ENCODE assay signal across 22 cellular contexts in genomic region chr20:1951436-1952115, GRCh38. TPM values are rescaled to one million over a fixed set of nuclear protein-coding genes. Genes with fewer than 3 reads are reported as not detected.
DNase-seq lines count a peak whose midpoint lies in the region; ATAC-seq, FAIRE-seq and TF ChIP-seq lines count a peak whose summit lies in the region.
"Had no signal": no experiment of that assay in that cellular context is flagged by ENCODE, and none has a peak within 500 bp of the region (broad histone marks: within the 10 kb centered on the region; RNA-seq: fewer than 3 reads in every experiment).

No MANE protein-coding gene starts in this region.

- FAIRE-seq in K562 (lab: Jason Lieb, UNC) (no peak), small intestine (lab: Jason Lieb, UNC) (no peak)

- CTCF ChIA-PET in A673 (lab: Charles Lee) (interaction anchor here (0.7 to 1.3 kb wide), 2 partner anchors 8 to 149 kb away, joined by 3 to 5 read pairs; no protein-coding TSS in a partner anchor), HEK293 (lab: Yijun Ruan, JAX) (interaction anchor here (1.0 to 1.7 kb wide), 2 partner anchors 13 to 151 kb away, joined by 3 to 10 read pairs; no protein-coding TSS in a partner anchor), K562 (lab: Yijun Ruan, JAX; ENCODE audit: low intra/inter-chr PET ratio) (no interaction called here)

- H3K9ac ChIP-seq in K562 (ENCODE audit: insufficient read depth in 1 of 2, low read depth in 2 of 2, low read length in 2 of 2) (no peak overlapping the region), neural progenitor cell (no peak overlapping the region)

- H3K27me3 Mint-ChIP-seq in neural progenitor cell (ENCODE audit: insufficient read depth, low read depth) = peaks cover 6% of the 10 kb centered on the region

- H4K20me1 ChIP-seq in K562 (replicated peaks; ENCODE audit: control insufficient read depth, insufficient read depth, low read length) = no peaks in the 10 kb centered on the region
- H4K20me1 ChIP-seq in neural progenitor cell (ENCODE audit: low read depth) = no peaks in the 10 kb centered on the region

- H3K4me3 Mint-ChIP-seq in neural progenitor cell = no peak overlapping the region
- H3K4me3 Mint-ChIP-seq: CD4-positive, alpha-beta T cell had no signal

- TF ChIP-seq CTCF in A673 (conservative IDR thresholded peaks at IDR 0.05; ENCODE audit: low read depth, low read length) (no peak), HEK293 (tag by site-specific recombination; IDR thresholded peaks at IDR 0.05) (no peak), K562 (IDR thresholded peaks at IDR 0.05 in 2 of 3, conservative IDR thresholded peaks at IDR 0.05 in 1 of 3; ENCODE audit: insufficient read depth in 2 of 3, low read depth in 1 of 3, low read length in 3 of 3) (no peak), neural progenitor cell (IDR thresholded peaks at IDR 0.05) (no peak), esophagus squamous epithelium (IDR thresholded peaks at IDR 0.05) (no peak)

- H3K36me3 ChIP-seq in A673 (ENCODE audit: insufficient read depth, low read length, poor library complexity, severe bottlenecking) (no peaks in the 10 kb centered on the region), HEK293 (ENCODE audit: control insufficient read depth in 2 of 2, insufficient read depth in 1 of 2, low read length in 2 of 2) (no peaks in the 10 kb centered on the region), K562 (ENCODE audit: control insufficient read depth, insufficient read depth, low read length) (no peaks in the 10 kb centered on the region), neural progenitor cell (no peaks in the 10 kb centered on the region), esophagus squamous epithelium (no peaks in the 10 kb centered on the region), small intestine (ENCODE audit: control insufficient read depth in 2 of 2, insufficient read depth in 2 of 2, low read length in 2 of 2) (no peaks in the 10 kb centered on the region)
- H3K36me3 ChIP-seq: SJCRH30 had no signal

- in situ Hi-C loops in K562 (cut with MboI) = no loop called here

- H3K79me2 ChIP-seq in K562 (ENCODE audit: control insufficient read depth, insufficient read depth, low read length) (no peaks in the 10 kb centered on the region), neural progenitor cell (ENCODE audit: low read depth) (no peaks in the 10 kb centered on the region)

- H3K4me1 Mint-ChIP-seq in neural progenitor cell = peaks cover 53% of the 10 kb centered on the region

- POLR2A ChIA-PET in A673 (lab: Charles Lee; ENCODE audit: low non-redundant PET) (no interaction called here), HEK293 (lab: Yijun Ruan, JAX) (no interaction called here), K562 (lab: Yijun Ruan, JAX) (interaction anchor here (0.6 kb wide), 2 partner anchors 31 to 229 kb away, joined by 3 read pairs; no protein-coding TSS in a partner anchor)

- TF ChIP-seq RAD21 in K562 (CRISPR knock-in tag; conservative IDR thresholded peaks at IDR 0.05 in 1 of 2, IDR thresholded peaks at IDR 0.05 in 1 of 2) = no peak

- TF ChIP-seq EP300 in K562 (IDR thresholded peaks at IDR 0.05; ENCODE audit: low read length) = no peak

- intact Hi-C loops in A673 (cut with micrococcal nuclease; ENCODE audit: unreplicated experiment) (loop anchor here (2.0 to 10.0 kb wide), 3 partner anchors 55 to 149 kb away; no protein-coding TSS in a partner anchor), K562 (cut with micrococcal nuclease) (no loop called here), esophagus squamous epithelium (cut with DNase I) (no loop called here)

- no peak for ATAC-seq in K562

- TF ChIP-seq POLR2A in K562 (conservative IDR thresholded peaks at IDR 0.05) = no peak
- TF ChIP-seq POLR2A in esophagus squamous epithelium (IDR thresholded peaks at IDR 0.05) = no peak

- no peak for DNase-seq in A673 (ENCODE audit: low spot score)
- DNase-seq in K562 (ENCODE audit: extremely low read depth in 1 of 4, low spot score in 3 of 4) = no peak
- DNase-seq in neural progenitor cell (ENCODE audit: low spot score) = no peak
- DNase-seq in activated CD8-positive, alpha-beta memory T cell treated with anti-CD3 and anti-CD28 coated beads, Interleukin-2, amount 50 U/mL, for 48 hours = no peak
- DNase-seq in esophagus squamous epithelium (lab: John Stamatoyannopoulos, UW) = no peak
- no peak for DNase-seq in superior temporal gyrus (ENCODE audit: extremely low spot score)
- DNase-seq in small intestine = no peak
- DNase-seq: ACHN; AML-193; Calu3; CD4-positive, alpha-beta T cell; DMS53; H9; KG1; NCI-H1105; NCI-H1694 treated with DMSO at 0.1 percent for 48 hours; NCI-H2107; NCI-H226; NCI-H526; RPMI8226; SJCRH30 had no signal

- H3K9me3 Mint-ChIP-seq in neural progenitor cell = no peaks in the 10 kb centered on the region
- H3K9me3 Mint-ChIP-seq: CD4-positive, alpha-beta T cell; H9 had no signal

- H3K9me3 ChIP-seq in A673 (ENCODE audit: low read depth, low read length, poor library complexity, severe bottlenecking) (no peaks in the 10 kb centered on the region), HEK293 (ENCODE audit: control insufficient read depth, insufficient read depth, low read depth, low read length) (no peaks in the 10 kb centered on the region), K562 (replicated peaks; ENCODE audit: control insufficient read depth, insufficient read depth, low read depth, low read length) (no peaks in the 10 kb centered on the region), neural progenitor cell (ENCODE audit: low read depth) (no peaks in the 10 kb centered on the region), esophagus squamous epithelium (no peaks in the 10 kb centered on the region), small intestine (ENCODE audit: control insufficient read depth, low read depth) (no peaks in the 10 kb centered on the region)
- H3K9me3 ChIP-seq: SJCRH30 had no signal

- WGBS in K562 (ENCODE audit: insufficient coverage, low coverage, missing lambda C conversion rate) = 0% methylated on average over 6 of the region's 11 CpGs
- 80 to 82% methylated on average over 6 to 11 of the region's 11 CpGs for WGBS in esophagus squamous epithelium, 2 donors
- 79 to 87% (median 87%) methylated on average over 11 of the region's 11 CpGs for WGBS in small intestine, 3 donors

- H3K4me3 ChIP-seq in A673 (ENCODE audit: low read depth, low read length, poor library complexity, severe bottlenecking) (no peak overlapping the region), HEK293 (ENCODE audit: low read depth, low read length) (no peak overlapping the region), K562 (no peak overlapping the region), neural progenitor cell (no peak overlapping the region), esophagus squamous epithelium (no peak overlapping the region), small intestine (ENCODE audit: low read depth in 1 of 2, low read length in 2 of 2) (no peak overlapping the region)
- H3K4me3 ChIP-seq: SJCRH30 had no signal

- H3K27ac Mint-ChIP-seq in neural progenitor cell = peak overlapping the region; percentile 30
- H3K27ac Mint-ChIP-seq: CD4-positive, alpha-beta T cell; H9 had no signal

- H3K4me2 ChIP-seq in K562 (ENCODE audit: insufficient read depth, low read length) (no peak overlapping the region), neural progenitor cell (peak overlapping the region; percentile 62)

- H3K36me3 Mint-ChIP-seq in neural progenitor cell = no peaks in the 10 kb centered on the region

- H3K27ac ChIP-seq in A673 (ENCODE audit: low read depth, low read length, poor library complexity, severe bottlenecking) = peak overlapping the region; percentile 94
- H3K27ac ChIP-seq in HEK293 (ENCODE audit: extremely low read depth, low read depth, low read length) = no peak overlapping the region
- H3K27ac ChIP-seq in K562 (ENCODE audit: extremely low read depth, low read depth, low read length) = no peak overlapping the region
- no peak overlapping the region for H3K27ac ChIP-seq in neural progenitor cell
- H3K27ac ChIP-seq in esophagus squamous epithelium = no peak overlapping the region
- no peak overlapping the region for H3K27ac ChIP-seq in small intestine (ENCODE audit: low read depth in 1 of 2, low read length in 1 of 2)
- H3K27ac ChIP-seq: SJCRH30 had no signal

- H3K9me1 ChIP-seq in K562 (ENCODE audit: control insufficient read depth, insufficient read depth, low read length) = no peaks in the 10 kb centered on the region

- H3K27me3 ChIP-seq in A673 (replicated peaks; ENCODE audit: insufficient read depth, low read depth, low read length, poor library complexity) (no peaks in the 10 kb centered on the region), K562 (ENCODE audit: control insufficient read depth in 2 of 2, insufficient read depth in 2 of 2, low read length in 2 of 2) (peaks cover 0 to 14% of the 10 kb centered on the region in 2 experiments; a peak in 4 of 5 replicates), neural progenitor cell (peaks cover 13% of the 10 kb centered on the region), esophagus squamous epithelium (peaks cover 0 to 15% (median 0%) of the 10 kb centered on the region in 4 donors), small intestine (ENCODE audit: control insufficient read depth in 2 of 2, insufficient read depth in 2 of 2, low read length in 2 of 2) (peaks cover 0 to 2% of the 10 kb centered on the region in 2 donors)

- BruUV-seq in A673 (replicated peaks; lab: Mats Ljungman, UMichigan) = no TSS peak
- BruUV-seq in K562 (replicated peaks; lab: Mats Ljungman, UMichigan) = no TSS peak

- no peak overlapping the region for H2AFZ ChIP-seq in K562 (ENCODE audit: low read depth, low read length)
- no peak overlapping the region for H2AFZ ChIP-seq in neural progenitor cell (replicated peaks)

- peaks cover 77% of the 10 kb centered on the region for H3K4me1 ChIP-seq in A673 (ENCODE audit: insufficient read depth, low read length, poor library complexity, severe bottlenecking)
- H3K4me1 ChIP-seq in HEK293 (ENCODE audit: control insufficient read depth, insufficient read depth, low read length) = no peaks in the 10 kb centered on the region
- H3K4me1 ChIP-seq in K562 (replicated peaks in 1 of 2; ENCODE audit: control insufficient read depth in 2 of 2, insufficient read depth in 2 of 2, low read length in 2 of 2) = no peaks in the 10 kb centered on the region
- peaks cover 46% of the 10 kb centered on the region for H3K4me1 ChIP-seq in neural progenitor cell
- H3K4me1 ChIP-seq in esophagus squamous epithelium = peaks cover under 1 to 20% (median 14%) of the 10 kb centered on the region in 3 donors
- no peaks in the 10 kb centered on the region for H3K4me1 ChIP-seq in small intestine (ENCODE audit: control insufficient read depth in 2 of 2, insufficient read depth in 1 of 2, low read depth in 1 of 2, low read length in 1 of 2)
- H3K4me1 ChIP-seq: SJCRH30 had no signal

- H3F3A ChIP-seq in neural progenitor cell (ENCODE audit: low read depth) = peaks cover 50% of the 10 kb centered on the region

RNA-seq across cellular contexts. Expression of gene PDYN, which starts 42.3 kb away (rescaled TPM):
- total RNA-seq in A673 (2021) (not detected in 2 replicates), K562 (2014; rRNA removed) (not detected in 2 replicates), K562 (2014; rRNA removed; fragmentation: Illumina TruSeq; extraction: Trizol) (not detected in 2 replicates), K562 (2015; rRNA removed; fragmentation: Illumina TruSeq; extraction: Trizol) (not detected in 2 replicates), K562 (2021) (not detected in 2 replicates), neural progenitor cell (ENCODE audit: low replicate concordance) (0.12 and 0.30 TPM in 2 replicates), esophagus squamous epithelium (not detected)
- not detected in 2 replicates for total RNA-seq in K562 (2011; cell fraction: chromatin; rRNA removed; ENCODE audit: low replicate concordance)
- not detected in 2 replicates for total RNA-seq in K562 (2011; cell fraction: nucleolus; rRNA removed)
- total RNA-seq in K562 (2011; cell fraction: nucleoplasm; rRNA removed) = not detected in 2 replicates
- polyA plus RNA-seq in K562 (2011; rRNA removed) (not detected in 2 replicates), K562 (2014; fragmentation: Illumina TruSeq; extraction: Trizol) (not detected in 2 replicates), K562 (2014; fragmentation: Nextera tagmentation; extraction: Ambion mirVana) (not detected), K562 (2014; rRNA removed) (not detected in 2 replicates), small intestine (under 1 TPM in 1 of 3 donors, not detected in 2; 0.01 TPM)
- polyA plus RNA-seq in K562 (2011; cell fraction: cytosol; rRNA removed) = not detected in 2 replicates
- not detected in 2 replicates for polyA plus RNA-seq in K562 (2011; cell fraction: nucleus; rRNA removed)
- polyA plus RNA-seq in K562 (2012) = not detected in 2 replicates
- polyA minus RNA-seq in K562 (2011; rRNA and poly(A)+ RNA removed) = not detected in 2 replicates
- polyA minus RNA-seq in K562 (2011; cell fraction: cytosol; rRNA and poly(A)+ RNA removed) = not detected in 2 replicates
- polyA minus RNA-seq in K562 (2011; cell fraction: nucleus; rRNA and poly(A)+ RNA removed) = not detected in 2 replicates
- total RNA-seq: Calu3; CD4-positive, alpha-beta T cell; SJCRH30 had no signal

RNA-seq across cellular contexts. Expression of gene SIRPA, which starts 56.4 kb away (rescaled TPM):
- 81.0 and 81.2 TPM in 2 replicates for total RNA-seq in A673 (2021)
- 0.25 TPM in 1 of 2 replicates, not detected in the other for total RNA-seq in K562 (2011; cell fraction: chromatin; rRNA removed; ENCODE audit: low replicate concordance)
- total RNA-seq in K562 (2011; cell fraction: nucleolus; rRNA removed) = 0.17 TPM in 1 of 2 replicates, not detected in the other
- total RNA-seq in K562 (2011; cell fraction: nucleoplasm; rRNA removed) = 0.15 and 0.23 TPM in 2 replicates
- 0.04 TPM in 1 of 2 replicates, not detected in the other for total RNA-seq in K562 (2014; rRNA removed)
- total RNA-seq in K562 (2014; rRNA removed; fragmentation: Illumina TruSeq; extraction: Trizol) = 0.10 and 0.11 TPM in 2 replicates
- total RNA-seq in K562 (2015; rRNA removed; fragmentation: Illumina TruSeq; extraction: Trizol) = 0.23 and 0.25 TPM in 2 replicates
- total RNA-seq in K562 (2021) = 0.40 and 0.56 TPM in 2 replicates
- polyA plus RNA-seq in K562 (2011; rRNA removed) = 0.08 and 4.4 TPM in 2 replicates
- 0.18 and 3.1 TPM in 2 replicates for polyA plus RNA-seq in K562 (2011; cell fraction: cytosol; rRNA removed)
- polyA plus RNA-seq in K562 (2011; cell fraction: nucleus; rRNA removed) = 0.30 and 7.5 TPM in 2 replicates
- 0.20 and 0.35 TPM in 2 replicates for polyA plus RNA-seq in K562 (2012)
- 0.25 and 0.28 TPM in 2 replicates for polyA plus RNA-seq in K562 (2014; fragmentation: Illumina TruSeq; extraction: Trizol)
- polyA plus RNA-seq in K562 (2014; fragmentation: Nextera tagmentation; extraction: Ambion mirVana) = under 1 TPM in 1 of 2 experiments, not detected in 1; 0.01 TPM
- polyA plus RNA-seq in K562 (2014; rRNA removed) = 0.08 and 0.09 TPM in 2 replicates
- 2.1 TPM in 1 of 2 replicates, not detected in the other for polyA minus RNA-seq in K562 (2011; rRNA and poly(A)+ RNA removed)
- polyA minus RNA-seq in K562 (2011; cell fraction: cytosol; rRNA and poly(A)+ RNA removed) = 4.7 TPM in 1 of 2 replicates, not detected in the other
- 0.13 and 3.8 TPM in 2 replicates for polyA minus RNA-seq in K562 (2011; cell fraction: nucleus; rRNA and poly(A)+ RNA removed)
- total RNA-seq in neural progenitor cell (ENCODE audit: low replicate concordance) = 5.1 and 7.8 TPM in 2 replicates
- total RNA-seq in esophagus squamous epithelium = 10 to 100 TPM in 3 of 4 donors, 1 to 10 TPM in 1; 9.3 to 23.4 (median 20.1) TPM
- polyA plus RNA-seq in small intestine = 10 to 100 TPM; 11.4 to 27.0 (median 17.8) TPM
